1 cellular context compared by ENCODE assay signal in the genomic region with DNA sequence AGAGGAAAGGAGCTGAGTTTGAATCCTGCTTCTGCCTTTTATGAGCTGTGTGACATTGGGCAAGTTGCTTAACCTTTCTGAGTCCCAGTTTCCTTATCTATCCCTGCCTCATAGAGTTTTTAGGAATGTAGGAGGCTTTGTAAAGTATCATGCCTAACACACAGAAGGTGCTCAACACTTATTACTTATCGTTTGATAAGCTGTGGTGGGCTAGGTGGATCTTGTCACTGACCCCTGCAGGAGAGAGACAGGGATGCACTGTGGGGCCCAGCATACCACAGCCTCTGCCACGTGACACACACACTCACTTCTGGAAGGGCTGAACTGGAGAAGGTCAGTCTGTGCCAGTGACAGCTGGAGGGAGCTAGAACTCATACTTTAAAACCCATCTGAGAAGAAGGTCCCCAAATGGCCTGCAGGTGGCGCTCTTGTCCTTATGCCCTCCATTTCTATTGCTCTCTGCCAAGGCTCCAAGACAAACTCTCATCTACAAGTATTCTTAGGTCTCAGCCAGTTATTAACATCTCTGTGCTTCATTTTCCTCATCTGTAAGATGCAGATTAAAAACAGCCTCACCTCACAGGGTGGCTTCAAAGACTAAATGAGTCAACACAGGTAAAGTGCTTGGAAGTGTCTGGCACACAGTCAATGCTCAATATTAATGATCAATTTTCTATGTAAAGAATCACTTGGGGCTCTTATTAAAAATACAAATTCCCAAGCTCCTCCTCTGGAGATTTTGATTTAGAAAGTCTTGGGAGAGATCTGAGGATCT.
A peak's percentile ranks its signal among the peaks of the same experiment; 100 is the strongest.
TF ChIP-seq lines count a peak whose summit lies in the region.

No MANE protein-coding gene starts in this region.

TF ChIP-seq in HepG2, 621 proteins besides CTCF, POLR2A, EP300 and RAD21 (continued from another document and continues in another):
- TF ChIP-seq, protein P1, sequence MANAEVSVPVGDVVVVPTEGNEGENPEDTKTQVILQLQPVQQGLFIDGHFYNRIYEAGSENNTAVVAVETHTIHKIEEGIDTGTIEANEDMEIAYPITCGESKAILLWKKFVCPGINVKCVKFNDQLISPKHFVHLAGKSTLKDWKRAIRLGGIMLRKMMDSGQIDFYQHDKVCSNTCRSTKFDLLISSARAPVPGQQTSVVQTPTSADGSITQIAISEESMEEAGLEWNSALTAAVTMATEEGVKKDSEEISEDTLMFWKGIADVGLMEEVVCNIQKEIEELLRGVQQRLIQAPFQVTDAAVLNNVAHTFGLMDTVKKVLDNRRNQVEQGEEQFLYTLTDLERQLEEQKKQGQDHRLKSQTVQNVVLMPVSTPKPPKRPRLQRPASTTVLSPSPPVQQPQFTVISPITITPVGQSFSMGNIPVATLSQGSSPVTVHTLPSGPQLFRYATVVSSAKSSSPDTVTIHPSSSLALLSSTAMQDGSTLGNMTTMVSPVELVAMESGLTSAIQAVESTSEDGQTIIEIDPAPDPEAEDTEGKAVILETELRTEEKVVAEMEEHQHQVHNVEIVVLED (CRISPR knock-in tag; IDR thresholded peaks at IDR 0.05; ENCODE audit: borderline replicate concordance) = no peak
- TF ChIP-seq, protein P2, sequence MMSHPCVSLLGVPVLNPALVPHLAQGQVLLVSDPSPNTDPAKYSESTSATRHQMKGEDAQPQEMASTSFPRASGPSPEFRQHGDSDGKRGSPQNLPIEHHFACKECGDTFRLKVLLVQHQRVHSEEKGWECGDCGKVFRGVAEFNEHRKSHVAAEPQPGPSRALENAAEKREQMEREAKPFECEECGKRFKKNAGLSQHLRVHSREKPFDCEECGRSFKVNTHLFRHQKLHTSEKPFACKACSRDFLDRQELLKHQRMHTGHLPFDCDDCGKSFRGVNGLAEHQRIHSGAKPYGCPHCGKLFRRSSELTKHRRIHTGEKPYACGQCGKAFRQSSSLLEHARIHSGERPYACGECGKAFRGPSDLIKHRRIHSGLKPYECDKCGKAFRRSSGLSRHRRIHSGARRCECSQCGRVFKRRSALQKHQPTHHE (CRISPR knock-in tag; IDR thresholded peaks at IDR 0.05; ENCODE audit: borderline replicate concordance) = no peak
- TF ChIP-seq FOXC1 (CRISPR knock-in tag; IDR thresholded peaks at IDR 0.05; ENCODE audit: borderline replicate concordance) (no peak), TGIF2 (CRISPR knock-in tag; IDR thresholded peaks at IDR 0.05) (0 out of 2 replicates have a peak, but pooled peaks have one; percentile 37), ISX (CRISPR knock-in tag; conservative IDR thresholded peaks at IDR 0.05) (no peak), DR1 (CRISPR knock-in tag; IDR thresholded peaks at IDR 0.05) (no peak), LCORL (IDR thresholded peaks at IDR 0.05) (no peak), LCORL (CRISPR knock-in tag; IDR thresholded peaks at IDR 0.05) (peak; percentile 69; the same call in 1 of the 2 replicates), GABPA (IDR thresholded peaks at IDR 0.05; ENCODE audit: low read depth, low read length) (no peak), GABPA (CRISPR knock-in tag; IDR thresholded peaks at IDR 0.05; ENCODE audit: low read depth) (no peak), KDM6A (CRISPR knock-in tag; IDR thresholded peaks at IDR 0.05; ENCODE audit: low read depth) (no peak), ZNF205 (CRISPR knock-in tag; IDR thresholded peaks at IDR 0.05) (0 out of 2 replicates have a peak, but pooled peaks have one; percentile 31), STAG1 (CRISPR knock-in tag; IDR thresholded peaks at IDR 0.05) (peak; percentile 71), ZNF619 (CRISPR knock-in tag; IDR thresholded peaks at IDR 0.05) (no peak), ZFAT (CRISPR knock-in tag; conservative IDR thresholded peaks at IDR 0.05) (no peak), PLRG1 (conservative IDR thresholded peaks at IDR 0.05) (no peak), SP1 (IDR thresholded peaks at IDR 0.05) (no peak), SP1 (CRISPR knock-in tag; IDR thresholded peaks at IDR 0.05) (0 out of 2 replicates have a peak, but pooled peaks have one; percentile 16), U2AF2 (IDR thresholded peaks at IDR 0.05; ENCODE audit: low read depth, low read length) (no peak), ZNF850 (CRISPR knock-in tag; conservative IDR thresholded peaks at IDR 0.05) (no peak), KMT2A (CRISPR knock-in tag; IDR thresholded peaks at IDR 0.05) (no peak), REPIN1 (CRISPR knock-in tag; IDR thresholded peaks at IDR 0.05; ENCODE audit: borderline replicate concordance, low read depth) (peak; percentile 68; the same call in 1 of the 2 replicates), SRSF1 (optimal IDR thresholded peaks at IDR 0.05; ENCODE audit: low read depth, low read length) (no peak), NFIC (IDR thresholded peaks at IDR 0.05; ENCODE audit: low read length) (no peak), ZFYVE20 (CRISPR knock-in tag; IDR thresholded peaks at IDR 0.05; ENCODE audit: borderline replicate concordance, low read depth) (no peak), ZNF20 (CRISPR knock-in tag; IDR thresholded peaks at IDR 0.05) (no peak), STAT5B (CRISPR knock-in tag; IDR thresholded peaks at IDR 0.05) (no peak), MTF1 (CRISPR knock-in tag; IDR thresholded peaks at IDR 0.05) (no peak), NFKBIZ (CRISPR knock-in tag; IDR thresholded peaks at IDR 0.05) (no peak), TAF1 (CRISPR knock-in tag; IDR thresholded peaks at IDR 0.05) (no peak), KLF12 (CRISPR knock-in tag; IDR thresholded peaks at IDR 0.05; ENCODE audit: borderline replicate concordance) (no peak), SMARCE1 (IDR thresholded peaks at IDR 0.05; ENCODE audit: borderline replicate concordance) (no peak), NR1H2 (CRISPR knock-in tag; IDR thresholded peaks at IDR 0.05; ENCODE audit: borderline replicate concordance, low read depth) (no peak), RBFOX2 (IDR thresholded peaks at IDR 0.05; ENCODE audit: low read depth, low read length) (no peak), CAMTA2 (CRISPR knock-in tag; IDR thresholded peaks at IDR 0.05; ENCODE audit: borderline replicate concordance) (no peak), SSRP1 (CRISPR knock-in tag; IDR thresholded peaks at IDR 0.05) (no peak), SIN3B (IDR thresholded peaks at IDR 0.05; ENCODE audit: low read length) (no peak), ZNF547 (CRISPR knock-in tag; IDR thresholded peaks at IDR 0.05) (no peak)
- TF ChIP-seq, protein P3, sequence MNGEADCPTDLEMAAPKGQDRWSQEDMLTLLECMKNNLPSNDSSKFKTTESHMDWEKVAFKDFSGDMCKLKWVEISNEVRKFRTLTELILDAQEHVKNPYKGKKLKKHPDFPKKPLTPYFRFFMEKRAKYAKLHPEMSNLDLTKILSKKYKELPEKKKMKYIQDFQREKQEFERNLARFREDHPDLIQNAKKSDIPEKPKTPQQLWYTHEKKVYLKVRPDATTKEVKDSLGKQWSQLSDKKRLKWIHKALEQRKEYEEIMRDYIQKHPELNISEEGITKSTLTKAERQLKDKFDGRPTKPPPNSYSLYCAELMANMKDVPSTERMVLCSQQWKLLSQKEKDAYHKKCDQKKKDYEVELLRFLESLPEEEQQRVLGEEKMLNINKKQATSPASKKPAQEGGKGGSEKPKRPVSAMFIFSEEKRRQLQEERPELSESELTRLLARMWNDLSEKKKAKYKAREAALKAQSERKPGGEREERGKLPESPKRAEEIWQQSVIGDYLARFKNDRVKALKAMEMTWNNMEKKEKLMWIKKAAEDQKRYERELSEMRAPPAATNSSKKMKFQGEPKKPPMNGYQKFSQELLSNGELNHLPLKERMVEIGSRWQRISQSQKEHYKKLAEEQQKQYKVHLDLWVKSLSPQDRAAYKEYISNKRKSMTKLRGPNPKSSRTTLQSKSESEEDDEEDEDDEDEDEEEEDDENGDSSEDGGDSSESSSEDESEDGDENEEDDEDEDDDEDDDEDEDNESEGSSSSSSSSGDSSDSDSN (CRISPR knock-in tag; IDR thresholded peaks at IDR 0.05) = peak; percentile 27; the same call in 1 of the 2 replicates
- TF ChIP-seq, protein P4, sequence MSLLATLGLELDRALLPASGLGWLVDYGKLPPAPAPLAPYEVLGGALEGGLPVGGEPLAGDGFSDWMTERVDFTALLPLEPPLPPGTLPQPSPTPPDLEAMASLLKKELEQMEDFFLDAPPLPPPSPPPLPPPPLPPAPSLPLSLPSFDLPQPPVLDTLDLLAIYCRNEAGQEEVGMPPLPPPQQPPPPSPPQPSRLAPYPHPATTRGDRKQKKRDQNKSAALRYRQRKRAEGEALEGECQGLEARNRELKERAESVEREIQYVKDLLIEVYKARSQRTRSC (CRISPR knock-in tag; IDR thresholded peaks at IDR 0.05; ENCODE audit: low read depth) = no peak
- TF ChIP-seq, protein P5, sequence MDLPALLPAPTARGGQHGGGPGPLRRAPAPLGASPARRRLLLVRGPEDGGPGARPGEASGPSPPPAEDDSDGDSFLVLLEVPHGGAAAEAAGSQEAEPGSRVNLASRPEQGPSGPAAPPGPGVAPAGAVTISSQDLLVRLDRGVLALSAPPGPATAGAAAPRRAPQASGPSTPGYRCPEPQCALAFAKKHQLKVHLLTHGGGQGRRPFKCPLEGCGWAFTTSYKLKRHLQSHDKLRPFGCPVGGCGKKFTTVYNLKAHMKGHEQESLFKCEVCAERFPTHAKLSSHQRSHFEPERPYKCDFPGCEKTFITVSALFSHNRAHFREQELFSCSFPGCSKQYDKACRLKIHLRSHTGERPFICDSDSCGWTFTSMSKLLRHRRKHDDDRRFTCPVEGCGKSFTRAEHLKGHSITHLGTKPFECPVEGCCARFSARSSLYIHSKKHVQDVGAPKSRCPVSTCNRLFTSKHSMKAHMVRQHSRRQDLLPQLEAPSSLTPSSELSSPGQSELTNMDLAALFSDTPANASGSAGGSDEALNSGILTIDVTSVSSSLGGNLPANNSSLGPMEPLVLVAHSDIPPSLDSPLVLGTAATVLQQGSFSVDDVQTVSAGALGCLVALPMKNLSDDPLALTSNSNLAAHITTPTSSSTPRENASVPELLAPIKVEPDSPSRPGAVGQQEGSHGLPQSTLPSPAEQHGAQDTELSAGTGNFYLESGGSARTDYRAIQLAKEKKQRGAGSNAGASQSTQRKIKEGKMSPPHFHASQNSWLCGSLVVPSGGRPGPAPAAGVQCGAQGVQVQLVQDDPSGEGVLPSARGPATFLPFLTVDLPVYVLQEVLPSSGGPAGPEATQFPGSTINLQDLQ (CRISPR knock-in tag; IDR thresholded peaks at IDR 0.05) = 0 out of 2 replicates have a peak, but pooled peaks have one; percentile 26
- TF ChIP-seq, protein P6, sequence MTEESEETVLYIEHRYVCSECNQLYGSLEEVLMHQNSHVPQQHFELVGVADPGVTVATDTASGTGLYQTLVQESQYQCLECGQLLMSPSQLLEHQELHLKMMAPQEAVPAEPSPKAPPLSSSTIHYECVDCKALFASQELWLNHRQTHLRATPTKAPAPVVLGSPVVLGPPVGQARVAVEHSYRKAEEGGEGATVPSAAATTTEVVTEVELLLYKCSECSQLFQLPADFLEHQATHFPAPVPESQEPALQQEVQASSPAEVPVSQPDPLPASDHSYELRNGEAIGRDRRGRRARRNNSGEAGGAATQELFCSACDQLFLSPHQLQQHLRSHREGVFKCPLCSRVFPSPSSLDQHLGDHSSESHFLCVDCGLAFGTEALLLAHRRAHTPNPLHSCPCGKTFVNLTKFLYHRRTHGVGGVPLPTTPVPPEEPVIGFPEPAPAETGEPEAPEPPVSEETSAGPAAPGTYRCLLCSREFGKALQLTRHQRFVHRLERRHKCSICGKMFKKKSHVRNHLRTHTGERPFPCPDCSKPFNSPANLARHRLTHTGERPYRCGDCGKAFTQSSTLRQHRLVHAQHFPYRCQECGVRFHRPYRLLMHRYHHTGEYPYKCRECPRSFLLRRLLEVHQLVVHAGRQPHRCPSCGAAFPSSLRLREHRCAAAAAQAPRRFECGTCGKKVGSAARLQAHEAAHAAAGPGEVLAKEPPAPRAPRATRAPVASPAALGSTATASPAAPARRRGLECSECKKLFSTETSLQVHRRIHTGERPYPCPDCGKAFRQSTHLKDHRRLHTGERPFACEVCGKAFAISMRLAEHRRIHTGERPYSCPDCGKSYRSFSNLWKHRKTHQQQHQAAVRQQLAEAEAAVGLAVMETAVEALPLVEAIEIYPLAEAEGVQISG (CRISPR knock-in tag; IDR thresholded peaks at IDR 0.05) = peak; percentile 56
- TF ChIP-seq, protein P7, sequence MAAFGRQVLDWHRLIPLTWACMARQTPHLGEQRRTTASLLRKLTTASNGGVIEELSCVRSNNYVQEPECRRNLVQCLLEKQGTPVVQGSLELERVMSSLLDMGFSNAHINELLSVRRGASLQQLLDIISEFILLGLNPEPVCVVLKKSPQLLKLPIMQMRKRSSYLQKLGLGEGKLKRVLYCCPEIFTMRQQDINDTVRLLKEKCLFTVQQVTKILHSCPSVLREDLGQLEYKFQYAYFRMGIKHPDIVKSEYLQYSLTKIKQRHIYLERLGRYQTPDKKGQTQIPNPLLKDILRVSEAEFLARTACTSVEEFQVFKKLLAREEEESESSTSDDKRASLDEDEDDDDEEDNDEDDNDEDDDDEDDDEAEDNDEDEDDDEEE (CRISPR knock-in tag; IDR thresholded peaks at IDR 0.05) = no peak
- TF ChIP-seq, protein P8, sequence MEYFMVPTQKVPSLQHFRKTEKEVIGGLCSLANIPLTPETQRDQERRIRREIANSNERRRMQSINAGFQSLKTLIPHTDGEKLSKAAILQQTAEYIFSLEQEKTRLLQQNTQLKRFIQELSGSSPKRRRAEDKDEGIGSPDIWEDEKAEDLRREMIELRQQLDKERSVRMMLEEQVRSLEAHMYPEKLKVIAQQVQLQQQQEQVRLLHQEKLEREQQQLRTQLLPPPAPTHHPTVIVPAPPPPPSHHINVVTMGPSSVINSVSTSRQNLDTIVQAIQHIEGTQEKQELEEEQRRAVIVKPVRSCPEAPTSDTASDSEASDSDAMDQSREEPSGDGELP (IDR thresholded peaks at IDR 0.05; ENCODE audit: borderline replicate concordance, low read depth) = peak; percentile 79; the same call in 1 of the 2 replicates
- TF ChIP-seq, protein P9, sequence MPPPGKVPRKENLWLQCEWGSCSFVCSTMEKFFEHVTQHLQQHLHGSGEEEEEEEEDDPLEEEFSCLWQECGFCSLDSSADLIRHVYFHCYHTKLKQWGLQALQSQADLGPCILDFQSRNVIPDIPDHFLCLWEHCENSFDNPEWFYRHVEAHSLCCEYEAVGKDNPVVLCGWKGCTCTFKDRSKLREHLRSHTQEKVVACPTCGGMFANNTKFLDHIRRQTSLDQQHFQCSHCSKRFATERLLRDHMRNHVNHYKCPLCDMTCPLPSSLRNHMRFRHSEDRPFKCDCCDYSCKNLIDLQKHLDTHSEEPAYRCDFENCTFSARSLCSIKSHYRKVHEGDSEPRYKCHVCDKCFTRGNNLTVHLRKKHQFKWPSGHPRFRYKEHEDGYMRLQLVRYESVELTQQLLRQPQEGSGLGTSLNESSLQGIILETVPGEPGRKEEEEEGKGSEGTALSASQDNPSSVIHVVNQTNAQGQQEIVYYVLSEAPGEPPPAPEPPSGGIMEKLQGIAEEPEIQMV (CRISPR knock-in tag; IDR thresholded peaks at IDR 0.05; ENCODE audit: low read depth) = no peak
- TF ChIP-seq, protein P10, sequence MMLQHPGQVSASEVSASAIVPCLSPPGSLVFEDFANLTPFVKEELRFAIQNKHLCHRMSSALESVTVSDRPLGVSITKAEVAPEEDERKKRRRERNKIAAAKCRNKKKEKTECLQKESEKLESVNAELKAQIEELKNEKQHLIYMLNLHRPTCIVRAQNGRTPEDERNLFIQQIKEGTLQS (CRISPR knock-in tag; IDR thresholded peaks at IDR 0.05) = no peak
- TF ChIP-seq, protein P11, sequence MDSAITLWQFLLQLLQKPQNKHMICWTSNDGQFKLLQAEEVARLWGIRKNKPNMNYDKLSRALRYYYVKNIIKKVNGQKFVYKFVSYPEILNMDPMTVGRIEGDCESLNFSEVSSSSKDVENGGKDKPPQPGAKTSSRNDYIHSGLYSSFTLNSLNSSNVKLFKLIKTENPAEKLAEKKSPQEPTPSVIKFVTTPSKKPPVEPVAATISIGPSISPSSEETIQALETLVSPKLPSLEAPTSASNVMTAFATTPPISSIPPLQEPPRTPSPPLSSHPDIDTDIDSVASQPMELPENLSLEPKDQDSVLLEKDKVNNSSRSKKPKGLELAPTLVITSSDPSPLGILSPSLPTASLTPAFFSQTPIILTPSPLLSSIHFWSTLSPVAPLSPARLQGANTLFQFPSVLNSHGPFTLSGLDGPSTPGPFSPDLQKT (CRISPR knock-in tag; IDR thresholded peaks at IDR 0.05; ENCODE audit: borderline replicate concordance) = no peak
